12 cellular contexts compared by ENCODE assay signal in genomic region chr18:32760391-32760790, GRCh38. TPM values are rescaled to one million over a fixed set of nuclear protein-coding genes. Genes with fewer than 3 reads are reported as not detected.
A peak's percentile ranks its signal among the peaks of the same experiment; 100 is the strongest.
DNase-seq lines count a peak whose midpoint lies in the region; ATAC-seq and TF ChIP-seq lines count a peak whose summit lies in the region.
"Had no signal": no experiment of that assay in that cellular context is flagged by ENCODE, and none has a peak within 500 bp of the region (broad histone marks: within the 10 kb centered on the region; RNA-seq: fewer than 3 reads in every experiment).

No MANE protein-coding gene starts in this region.

- no peak overlapping the region for H2AFZ ChIP-seq in trophoblast cell (ENCODE audit: insufficient read depth, low read length, poor library complexity)

- no peaks in the 10 kb centered on the region for H3K4me1 ChIP-seq in trophoblast cell (ENCODE audit: control insufficient read depth in 1 of 2, insufficient read depth in 2 of 2, low read length in 2 of 2)

- H2BK120ac ChIP-seq in trophoblast cell (ENCODE audit: insufficient read depth, low read length, poor library complexity) = no peak overlapping the region

- no peak overlapping the region for H3K4me2 ChIP-seq in trophoblast cell (ENCODE audit: low read length)

- no peak overlapping the region for H2BK12ac ChIP-seq in trophoblast cell (ENCODE audit: low read length)

- H3K23ac ChIP-seq in trophoblast cell (ENCODE audit: low read length) = no peak overlapping the region

- no peak overlapping the region for H4K8ac ChIP-seq in trophoblast cell (ENCODE audit: low read depth, low read length)

- no CpG with 5 or more reads among the region's 6 CpGs for WGBS in trophoblast cell (ENCODE audit: extremely low coverage, insufficient coverage, insufficient read length)

- H3K4me3 Mint-ChIP-seq in activated naive CD8-positive, alpha-beta T cell treated with anti-CD3 and anti-CD28 coated beads, Interleukin-2, amount 50 U/mL, for 24 hours = peak overlapping the region; percentile 6
- H3K4me3 Mint-ChIP-seq: activated naive CD8-positive, alpha-beta T cell treated with anti-CD3 and anti-CD28 coated beads, Interleukin-2, amount 10 ng/mL, durations not matched to agents 7 days and 5 days had no signal

- DNase-seq in activated naive CD8-positive, alpha-beta T cell treated with anti-CD3 and anti-CD28 coated beads, Interleukin-2, amount 50 U/mL, for 24 hours = peak; percentile 4
- no peak for DNase-seq in stimulated activated CD4-positive, alpha-beta T cell treated with anti-CD3 and anti-CD28 coated beads, Interleukin-2, amount 100 ng/mL, for 48 hours
- DNase-seq in GM03348 (ENCODE audit: low spot score) = no peak
- DNase-seq in DMS79 treated with DMSO at 0.1 percent for 48 hours (lab: John Stamatoyannopoulos, UW) = no peak
- no peak for DNase-seq in trophoblast cell
- DNase-seq: activated naive CD8-positive, alpha-beta T cell treated with anti-CD3 and anti-CD28 coated beads, Interleukin-2, amount 10 ng/mL, durations not matched to agents 7 days and 5 days; DMS153 had no signal

- H3K27me3 Mint-ChIP-seq in activated naive CD8-positive, alpha-beta T cell treated with anti-CD3 and anti-CD28 coated beads, Interleukin-2, amount 50 U/mL, for 24 hours = no peaks in the 10 kb centered on the region

- no peaks in the 10 kb centered on the region for H3K36me3 Mint-ChIP-seq in activated naive CD8-positive, alpha-beta T cell treated with anti-CD3 and anti-CD28 coated beads, Interleukin-2, amount 50 U/mL, for 24 hours (ENCODE audit: low read depth)
- H3K36me3 Mint-ChIP-seq: activated naive CD8-positive, alpha-beta T cell treated with anti-CD3 and anti-CD28 coated beads, Interleukin-2, amount 10 ng/mL, durations not matched to agents 7 days and 5 days had no signal

- no peak overlapping the region for H3K14ac ChIP-seq in trophoblast cell (ENCODE audit: low read length)

- H3K4me1 Mint-ChIP-seq in activated naive CD8-positive, alpha-beta T cell treated with anti-CD3 and anti-CD28 coated beads, Interleukin-2, amount 50 U/mL, for 24 hours = peaks cover 11% of the 10 kb centered on the region

- H4K12ac ChIP-seq in trophoblast cell (ENCODE audit: low read depth, low read length) = no peak overlapping the region

- no peak overlapping the region for H3K27ac ChIP-seq in trophoblast cell (ENCODE audit: low read depth, low read length)
- H3K27ac ChIP-seq: neutrophil had no signal

- no peak overlapping the region for H3K4ac ChIP-seq in trophoblast cell (ENCODE audit: low read depth, low read length)

- H3K9me3 Mint-ChIP-seq in activated naive CD8-positive, alpha-beta T cell treated with anti-CD3 and anti-CD28 coated beads, Interleukin-2, amount 50 U/mL, for 24 hours = no peaks in the 10 kb centered on the region
- H3K9me3 Mint-ChIP-seq: activated naive CD8-positive, alpha-beta T cell treated with anti-CD3 and anti-CD28 coated beads, Interleukin-2, amount 10 ng/mL, durations not matched to agents 7 days and 5 days had no signal

- H3K9ac ChIP-seq in trophoblast cell (ENCODE audit: low read length) = no peak overlapping the region

- H3K36me3 ChIP-seq in trophoblast cell (ENCODE audit: control insufficient read depth in 1 of 2, insufficient read depth in 2 of 2, low read length in 2 of 2) = no peaks in the 10 kb centered on the region
- H3K36me3 ChIP-seq: neutrophil had no signal

- no peak overlapping the region for H4K91ac ChIP-seq in trophoblast cell (ENCODE audit: low read depth, low read length)

- H3K18ac ChIP-seq in trophoblast cell (ENCODE audit: low read length) = no peak overlapping the region

- H3K27ac Mint-ChIP-seq in activated naive CD8-positive, alpha-beta T cell treated with anti-CD3 and anti-CD28 coated beads, Interleukin-2, amount 50 U/mL, for 24 hours = no peak overlapping the region
- H3K27ac Mint-ChIP-seq: activated naive CD8-positive, alpha-beta T cell treated with anti-CD3 and anti-CD28 coated beads, Interleukin-2, amount 10 ng/mL, durations not matched to agents 7 days and 5 days had no signal

- no peak overlapping the region for H2AK5ac ChIP-seq in trophoblast cell (ENCODE audit: low read length)

- H3K79me2 ChIP-seq in trophoblast cell (ENCODE audit: control insufficient read depth, insufficient read depth, low read length, poor library complexity) = no peaks in the 10 kb centered on the region

- TF ChIP-seq POLR2A in GM18505 (IDR thresholded peaks at IDR 0.05; ENCODE audit: borderline replicate concordance, extremely low read depth, insufficient read depth, insufficient read length) = no peak

- H2BK5ac ChIP-seq in trophoblast cell (ENCODE audit: low read depth, low read length, poor library complexity) = no peak overlapping the region

- H3K9me3 ChIP-seq in trophoblast cell (ENCODE audit: insufficient read depth, low read depth, low read length) = no peaks in the 10 kb centered on the region
- H3K9me3 ChIP-seq: neutrophil had no signal

- H3K4me3 ChIP-seq in trophoblast cell (ENCODE audit: low read depth, low read length) = no peak overlapping the region
- H3K4me3 ChIP-seq: K562 had no signal

- H3K27me3 ChIP-seq in trophoblast cell (ENCODE audit: insufficient read depth, low read length) = no peaks in the 10 kb centered on the region

- no peaks in the 10 kb centered on the region for H3K79me1 ChIP-seq in trophoblast cell (ENCODE audit: low read length)

- peak; percentile 98 for ATAC-seq in GM18505 (IDR thresholded peaks at IDR 0.05; ENCODE audit: unreplicated experiment)
- ATAC-seq in GM21526 (IDR thresholded peaks at IDR 0.05; ENCODE audit: low FRiP score, unreplicated experiment) = peak; percentile 99
- ATAC-seq in HG03175 (IDR thresholded peaks at IDR 0.05; ENCODE audit: unreplicated experiment) = peak; percentile 98
- ATAC-seq in activated naive CD8-positive, alpha-beta T cell treated with anti-CD3 and anti-CD28 coated beads, Interleukin-2, amount 50 U/mL, for 24 hours = no peak
- ATAC-seq: K562 had no signal

RNA-seq across cellular contexts. Expression of gene KLHL14, which starts 12.4 kb away (rescaled TPM):
- 0.60 and 0.74 TPM in 2 replicates for polyA plus RNA-seq in trophoblast cell (2013)
- polyA plus RNA-seq: K562 had no signal
